ENCODE assay signal across 13 cellular contexts in the genomic region with DNA sequence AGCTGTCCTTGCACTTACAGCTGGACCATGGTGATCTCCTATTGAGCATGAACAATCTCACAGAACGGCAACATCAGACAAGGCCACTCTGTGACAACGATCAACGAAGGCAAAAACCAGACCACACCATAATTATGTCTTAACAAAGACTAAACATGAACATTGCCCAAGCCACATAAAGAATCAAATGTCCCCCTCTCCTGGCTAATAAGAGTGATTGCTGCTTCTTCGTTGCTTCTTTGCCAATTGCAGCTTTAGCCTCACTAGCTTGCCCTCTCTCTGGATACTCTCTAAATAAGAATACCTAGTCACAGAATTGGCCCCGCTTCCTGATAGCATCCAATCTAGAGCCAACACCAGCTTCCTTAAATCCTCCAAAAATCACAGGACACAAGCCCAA. TPM values are rescaled to one million over a fixed set of nuclear protein-coding genes. Genes with fewer than 3 reads are reported as not detected.
DNase-seq lines count a peak whose midpoint lies in the region; ATAC-seq, FAIRE-seq and TF ChIP-seq lines count a peak whose summit lies in the region.
"Had no signal": no experiment of that assay in that cellular context is flagged by ENCODE, and none has a peak within 500 bp of the region (broad histone marks: within the 10 kb centered on the region; RNA-seq: fewer than 3 reads in every experiment).

No MANE protein-coding gene starts in this region.

- H3K27ac ChIP-seq in WERI-Rb-1 (no peak overlapping the region), liver (ENCODE audit: low read depth in 1 of 2, low read length in 2 of 2) (no peak overlapping the region)
- H3K27ac ChIP-seq in CD8-positive, alpha-beta T cell (ENCODE audit: low read depth, low read length), result no peak overlapping the region

- H3K36me3 ChIP-seq in WERI-Rb-1 (no peaks in the 10 kb centered on the region), liver (ENCODE audit: control insufficient read depth in 4 of 4, insufficient read depth in 3 of 4, low read depth in 1 of 4, low read length in 3 of 4) (no peaks in the 10 kb centered on the region)
- no peaks in the 10 kb centered on the region for H3K36me3 ChIP-seq in CD8-positive, alpha-beta T cell (ENCODE audit: insufficient read depth, low read length)

- no peaks in the 10 kb centered on the region for H3K4me1 Mint-ChIP-seq in CD8-positive, alpha-beta T cell (ENCODE audit: low read depth)

- H3K36me3 Mint-ChIP-seq in CD8-positive, alpha-beta T cell, result no peaks in the 10 kb centered on the region

- FAIRE-seq in H54 (lab: Jason Lieb, UNC), result no peak

- H3K27ac Mint-ChIP-seq in CD8-positive, alpha-beta T cell, result no peak overlapping the region

- peak; percentile 10 for DNase-seq in EH (ENCODE audit: low read depth)
- no peak for DNase-seq in HFF-Myc (ENCODE audit: extremely low read depth, low read depth)
- no peak for DNase-seq in WERI-Rb-1
- no peak for DNase-seq in CD8-positive, alpha-beta T cell
- no peak for DNase-seq in H54 (ENCODE audit: insufficient read length, low spot score)
- DNase-seq in retina, result no peak
- DNase-seq: activated effector memory CD4-positive, alpha-beta T cell treated with Interleukin-2 at 50 U/mL for 16 hours; cortex of kidney; hippocampal formation; midbrain had no signal

- intact Hi-C loops in CD8-positive, alpha-beta T cell (cut with DNase I, micrococcal nuclease), result no loop called here

- WGBS in liver, result 70% methylated on average over 5 of the region's 5 CpGs

- CTCF ChIA-PET in CD8-positive, alpha-beta T cell (lab: Charles Lee), result no interaction called here

- no peak for TF ChIP-seq POLR2A in H54 (IDR thresholded peaks at IDR 0.05; ENCODE audit: low read depth, low read length)

- no peak for ATAC-seq in CD8-positive, alpha-beta T cell
- no peak for ATAC-seq in GM18511 (IDR thresholded peaks at IDR 0.05; ENCODE audit: unreplicated experiment)
- ATAC-seq: activated CD4-positive, CD25-positive, alpha-beta regulatory T cell treated with anti-CD3 and anti-CD28 coated beads, Interleukin-2, amount 50 U/mL, for 24 hours had no signal

- POLR2A ChIA-PET in CD8-positive, alpha-beta T cell (lab: Charles Lee), result no interaction called here

- H3K4me3 ChIP-seq in HFF-Myc (replicated peaks; ENCODE audit: low read depth, low read length) (no peak overlapping the region), WERI-Rb-1 (ENCODE audit: low read depth, low read length) (no peak overlapping the region), liver (ENCODE audit: low read depth in 1 of 3, low read length in 3 of 3) (no peak overlapping the region)
- no peak overlapping the region for H3K4me3 ChIP-seq in CD8-positive, alpha-beta T cell (ENCODE audit: low read depth, low read length)

- peak; percentile 25 for TF ChIP-seq CTCF in HFF-Myc (IDR thresholded peaks at IDR 0.05; ENCODE audit: low read depth, low read length, missing control alignments)
- peak; percentile 30 for TF ChIP-seq CTCF in WERI-Rb-1 (IDR thresholded peaks at IDR 0.05; ENCODE audit: low read depth, low read length)
- peak; percentile 31 for TF ChIP-seq CTCF in liver (IDR thresholded peaks at IDR 0.05; ENCODE audit: low read depth, low read length, missing input control)
- no peak for TF ChIP-seq CTCF in CD8-positive, alpha-beta T cell (IDR thresholded peaks at IDR 0.05)

- H3K27me3 Mint-ChIP-seq in CD8-positive, alpha-beta T cell (ENCODE audit: low read depth), result no peaks in the 10 kb centered on the region

- TF ChIP-seq RAD21 in liver (IDR thresholded peaks at IDR 0.05), result peak; percentile 50 to 72

- H3K9me3 ChIP-seq in WERI-Rb-1 (ENCODE audit: severe bottlenecking), result no peaks in the 10 kb centered on the region
- no peaks in the 10 kb centered on the region for H3K9me3 ChIP-seq in liver (ENCODE audit: control insufficient read depth in 4 of 4, low read length in 3 of 4)
- H3K9me3 ChIP-seq in CD8-positive, alpha-beta T cell (ENCODE audit: low read length), result no peaks in the 10 kb centered on the region

- no peaks in the 10 kb centered on the region for H3K4me1 ChIP-seq in liver (ENCODE audit: control insufficient read depth in 4 of 4, insufficient read depth in 4 of 4, low read length in 3 of 4)
- H3K4me1 ChIP-seq in CD8-positive, alpha-beta T cell (ENCODE audit: insufficient read depth, low read length), result no peaks in the 10 kb centered on the region

- H3K9me3 Mint-ChIP-seq in CD8-positive, alpha-beta T cell, result no peaks in the 10 kb centered on the region

- H3K27me3 ChIP-seq in WERI-Rb-1 (ENCODE audit: insufficient read depth, low read depth, severe bottlenecking), result peaks cover 8% of the 10 kb centered on the region
- H3K27me3 ChIP-seq in liver (ENCODE audit: control insufficient read depth in 4 of 4, insufficient read depth in 4 of 4, low read length in 3 of 4), result no peaks in the 10 kb centered on the region
- no peaks in the 10 kb centered on the region for H3K27me3 ChIP-seq in CD8-positive, alpha-beta T cell (ENCODE audit: insufficient read depth, low read length)

- no peak overlapping the region for H3K9ac ChIP-seq in liver (ENCODE audit: low read depth in 1 of 2, low read length in 2 of 2)

- H3K4me3 Mint-ChIP-seq in CD8-positive, alpha-beta T cell, result no peak overlapping the region

TF ChIP-seq in liver, 16 proteins besides CTCF, POLR2A, EP300 and RAD21:
- TF ChIP-seq, protein P1, sequence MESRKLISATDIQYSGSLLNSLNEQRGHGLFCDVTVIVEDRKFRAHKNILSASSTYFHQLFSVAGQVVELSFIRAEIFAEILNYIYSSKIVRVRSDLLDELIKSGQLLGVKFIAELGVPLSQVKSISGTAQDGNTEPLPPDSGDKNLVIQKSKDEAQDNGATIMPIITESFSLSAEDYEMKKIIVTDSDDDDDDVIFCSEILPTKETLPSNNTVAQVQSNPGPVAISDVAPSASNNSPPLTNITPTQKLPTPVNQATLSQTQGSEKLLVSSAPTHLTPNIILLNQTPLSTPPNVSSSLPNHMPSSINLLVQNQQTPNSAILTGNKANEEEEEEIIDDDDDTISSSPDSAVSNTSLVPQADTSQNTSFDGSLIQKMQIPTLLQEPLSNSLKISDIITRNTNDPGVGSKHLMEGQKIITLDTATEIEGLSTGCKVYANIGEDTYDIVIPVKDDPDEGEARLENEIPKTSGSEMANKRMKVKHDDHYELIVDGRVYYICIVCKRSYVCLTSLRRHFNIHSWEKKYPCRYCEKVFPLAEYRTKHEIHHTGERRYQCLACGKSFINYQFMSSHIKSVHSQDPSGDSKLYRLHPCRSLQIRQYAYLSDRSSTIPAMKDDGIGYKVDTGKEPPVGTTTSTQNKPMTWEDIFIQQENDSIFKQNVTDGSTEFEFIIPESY (IDR thresholded peaks at IDR 0.05), result no peak
- TF ChIP-seq YY1 (IDR thresholded peaks at IDR 0.05) (no peak), HNF4G (IDR thresholded peaks at IDR 0.05) (no peak), TAF1 (conservative IDR thresholded peaks at IDR 0.05) (no peak), RXRA (IDR thresholded peaks at IDR 0.05) (no peak), GABPA (IDR thresholded peaks at IDR 0.05 in 1 of 2, conservative IDR thresholded peaks at IDR 0.05 in 1 of 2) (no peak), JUND (IDR thresholded peaks at IDR 0.05) (no peak), SP1 (IDR thresholded peaks at IDR 0.05) (no peak), EGR1 (IDR thresholded peaks at IDR 0.05; ENCODE audit: low read depth in 2 of 2) (no peak), HNF4A (conservative IDR thresholded peaks at IDR 0.05) (no peak), NR2F2 (IDR thresholded peaks at IDR 0.05) (no peak), FOXA1 (IDR thresholded peaks at IDR 0.05) (no peak), FOXA2 (IDR thresholded peaks at IDR 0.05) (no peak)
- TF ChIP-seq, protein P2, sequence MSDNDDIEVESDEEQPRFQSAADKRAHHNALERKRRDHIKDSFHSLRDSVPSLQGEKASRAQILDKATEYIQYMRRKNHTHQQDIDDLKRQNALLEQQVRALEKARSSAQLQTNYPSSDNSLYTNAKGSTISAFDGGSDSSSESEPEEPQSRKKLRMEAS (IDR thresholded peaks at IDR 0.05), result no peak
- TF ChIP-seq, protein P3, sequence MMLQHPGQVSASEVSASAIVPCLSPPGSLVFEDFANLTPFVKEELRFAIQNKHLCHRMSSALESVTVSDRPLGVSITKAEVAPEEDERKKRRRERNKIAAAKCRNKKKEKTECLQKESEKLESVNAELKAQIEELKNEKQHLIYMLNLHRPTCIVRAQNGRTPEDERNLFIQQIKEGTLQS (IDR thresholded peaks at IDR 0.05), result no peak
TF ChIP-seq in liver: peak in this region for 0.

RNA-seq across cellular contexts. Expression of a gene that starts 41.5 kb away (rescaled TPM):
- total RNA-seq in liver, result 100 to 1,000 TPM; 180 to 314 TPM
- polyA plus RNA-seq in liver, result 100 to 1,000 TPM; 267 to 346 TPM
- total RNA-seq in CD8-positive, alpha-beta T cell, result 10 to 100 TPM; 15.2 to 18.4 TPM

Comparison
In these comparisons a context has a peak if more than half of its experiments do, and no peak if none do; other contexts are left out.
1. RNA of a gene that starts 41.5 kb away (total RNA-seq): 180 to 314 TPM in liver; 15.2 to 18.4 TPM in CD8-positive, alpha-beta T cell; every median in the first group is over 4 times any median in the second.